In genomic region chr12:132766380-132767085, GRCh38 we compare ENCODE assay signal across 10 cellular contexts. TPM values are rescaled to one million over a fixed set of nuclear protein-coding genes. Genes with fewer than 3 reads are reported as not detected.
DNase-seq lines count a peak whose midpoint lies in the region; ATAC-seq and TF ChIP-seq lines count a peak whose summit lies in the region.
"Had no signal": no experiment of that assay in that cellular context is flagged by ENCODE, and none has a peak within 500 bp of the region (broad histone marks: within the 10 kb centered on the region; RNA-seq: fewer than 3 reads in every experiment).

No MANE protein-coding gene starts in this region.

- POLR2A ChIA-PET in WTC11 (lab: Charles Lee), result no interaction called here

- H3K9ac ChIP-seq in colonic mucosa (ENCODE audit: low read depth in 2 of 2, low read length in 2 of 2), result no peak overlapping the region

- H3K4me1 Mint-ChIP-seq in WTC11, result peaks cover 5% of the 10 kb centered on the region

- H3K4me3 ChIP-seq in ACC112 (ENCODE audit: low read depth, low read length), result no peak overlapping the region
- no peak overlapping the region for H3K4me3 ChIP-seq in colonic mucosa
- H3K4me3 ChIP-seq: SK-N-MC had no signal

- no peaks in the 10 kb centered on the region for H3K27me3 Mint-ChIP-seq in WTC11 (ENCODE audit: low read depth)

- DNase-seq in NCI-H1105 (lab: John Stamatoyannopoulos, UW) (peak; percentile 56), colonic mucosa (peak; percentile 50), medulla oblongata (ENCODE audit: extremely low spot score) (peak; percentile 32), ureter (ENCODE audit: low spot score) (no peak), WTC11 (ENCODE audit: low spot score) (no peak)
- DNase-seq: KBM-7 had no signal

- H3K27me3 ChIP-seq in ACC112 (ENCODE audit: insufficient read depth, low read length) (no peaks in the 10 kb centered on the region), colonic mucosa (no peaks in the 10 kb centered on the region)

- no peak overlapping the region for H3K27ac Mint-ChIP-seq in WTC11

- H3K9me3 Mint-ChIP-seq in WTC11, result no peaks in the 10 kb centered on the region

- TF ChIP-seq CTCF in colonic mucosa (IDR thresholded peaks at IDR 0.05) (no peak), WTC11 (IDR thresholded peaks at IDR 0.05) (no peak)

- H3K4me1 ChIP-seq in ACC112 (ENCODE audit: control insufficient read depth, insufficient read depth, low read length, unreplicated experiment), result peaks cover 10% of the 10 kb centered on the region
- no peaks in the 10 kb centered on the region for H3K4me1 ChIP-seq in colonic mucosa

- CTCF ChIA-PET in WTC11 (lab: Charles Lee), result no interaction called here

- intact Hi-C loops in colonic mucosa (cut with DNase I), result loop anchor here (10.0 kb wide), 1 partner anchor 138 kb away; no protein-coding TSS in a partner anchor

- H3K27ac ChIP-seq in ACC112 (ENCODE audit: low read depth, low read length), result peak overlapping the region; percentile 37
- no peak overlapping the region for H3K27ac ChIP-seq in colonic mucosa
- H3K27ac ChIP-seq: SK-N-MC had no signal

- no peaks in the 10 kb centered on the region for H3K9me3 ChIP-seq in colonic mucosa

- peaks cover 5% of the 10 kb centered on the region; the same call in 1 of the 2 replicates for H3K36me3 ChIP-seq in ACC112 (ENCODE audit: insufficient read depth, low read length)
- H3K36me3 ChIP-seq in colonic mucosa, result peaks cover 6% of the 10 kb centered on the region

- no peak for ATAC-seq in HG03039 (IDR thresholded peaks at IDR 0.05; ENCODE audit: unreplicated experiment)
- ATAC-seq in HG03439 (IDR thresholded peaks at IDR 0.05; ENCODE audit: unreplicated experiment), result no peak
- ATAC-seq in WTC11, result no peak

- peaks cover 6% of the 10 kb centered on the region for H3K79me2 ChIP-seq in ACC112 (ENCODE audit: control insufficient read depth, insufficient read depth, low read length, unreplicated experiment)

- no peak overlapping the region for H3K4me3 Mint-ChIP-seq in WTC11

- H3K36me3 Mint-ChIP-seq in WTC11, result 0 out of 2 replicates have a peak, but pooled peaks cover 2% of the 10 kb centered on the region

- H2AFZ ChIP-seq in ACC112 (ENCODE audit: low read length, unreplicated experiment), result no peak overlapping the region

TF ChIP-seq in WTC11, 78 proteins besides CTCF, POLR2A, EP300 and RAD21:
- TF ChIP-seq NR3C1 (CRISPR knock-in tag; conservative IDR thresholded peaks at IDR 0.05; ENCODE audit: low read depth) (no peak), OVOL2 (CRISPR knock-in tag; IDR thresholded peaks at IDR 0.05; ENCODE audit: borderline replicate concordance) (no peak), GRHL2 (CRISPR knock-in tag; IDR thresholded peaks at IDR 0.05; ENCODE audit: insufficient replicate concordance, severe bottlenecking) (no peak), CREB1 (CRISPR knock-in tag; IDR thresholded peaks at IDR 0.05) (no peak), PRRX2 (CRISPR knock-in tag; IDR thresholded peaks at IDR 0.05) (no peak), TCF7 (CRISPR knock-in tag; IDR thresholded peaks at IDR 0.05; ENCODE audit: low read depth) (no peak)

RNA-seq across cellular contexts. Expression of gene ANKLE2, which starts 4.9 kb away (rescaled TPM):
- total RNA-seq in colonic mucosa (10 to 100 TPM; 33.7 to 41.8 TPM), ureter (59.4 TPM), WTC11 (2021) (50.3 to 63.8 TPM (median 50.6 TPM) in 3 replicates)

RNA-seq across cellular contexts. Expression of gene PGAM5, which starts 55.9 kb away (rescaled TPM):
- total RNA-seq in colonic mucosa (10 to 100 TPM; 33.3 to 85.6 TPM), ureter (43.0 TPM), WTC11 (2021) (76.8 to 89.7 TPM (median 81.0 TPM) in 3 replicates)

Comparison
In these comparisons a context has a peak if more than half of its experiments do, and no peak if none do; other contexts are left out.
1. DNase-seq: peak in NCI-H1105 (single experiment), colonic mucosa (single experiment) and medulla oblongata (single experiment); none in ureter (single experiment) and WTC11 (single experiment).